ENCODE assay signal across 27 cellular contexts in the genomic region with DNA sequence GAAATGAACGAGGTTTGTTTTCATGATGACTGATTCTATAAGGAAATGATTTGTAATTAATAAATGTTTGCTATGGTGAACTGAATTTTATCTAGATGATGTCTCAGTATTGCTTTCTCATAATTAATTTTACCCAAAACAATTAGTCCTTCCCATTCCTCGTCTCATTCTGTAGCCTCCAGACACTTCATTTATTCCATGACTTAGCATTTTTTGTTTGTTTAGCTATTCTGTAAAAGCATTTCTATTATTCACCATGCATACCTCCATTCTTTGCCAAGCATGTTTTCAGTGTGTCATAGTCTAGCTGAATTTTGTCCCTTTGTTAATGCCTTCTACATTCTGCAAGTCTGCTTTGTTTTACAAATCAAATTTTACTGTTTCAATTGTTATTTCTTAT.
"Had no signal": no experiment of that assay in that cellular context is flagged by ENCODE, and none has a peak within 500 bp of the region (broad histone marks: within the 10 kb centered on the region; RNA-seq: fewer than 3 reads in every experiment).

No MANE protein-coding gene starts in this region.

- H3K9me3 ChIP-seq: adrenal gland had no signal

- H3K27me3 ChIP-seq: adrenal gland, breast epithelium, dorsolateral prefrontal cortex, heart left ventricle had no signal

- H3K36me3 ChIP-seq: adrenal gland, breast epithelium, heart left ventricle had no signal

- H3K4me3 ChIP-seq: adrenal gland, breast epithelium, coronary artery, dorsolateral prefrontal cortex, heart left ventricle had no signal

- DNase-seq: activated CD4-positive, alpha-beta memory T cell treated with anti-CD3 and anti-CD28 coated beads for 36 hours; activated CD4-positive, alpha-beta T cell treated with anti-CD3 and anti-CD28 coated beads for 36 hours; activated CD4-positive, alpha-beta T cell treated with anti-CD3 and anti-CD28 coated beads, Interleukin-2, amount 10 ng/mL, durations not matched to agents 24 days and 14 days; activated CD4-positive, CD25-positive, alpha-beta regulatory T cell; activated CD4-positive, CD25-positive, alpha-beta regulatory T cell treated with anti-CD3 and anti-CD28 coated beads, Interleukin-2, amount 50 U/mL, for 72 hours; activated CD8-positive, alpha-beta memory T cell treated with anti-CD3 and anti-CD28 coated beads, Interleukin-2, amount 10 ng/mL, durations not matched to agents 7 days and 5 days; activated CD8-positive, alpha-beta memory T cell treated with anti-CD3 and anti-CD28 coated beads, Interleukin-2, amount 50 U/mL, for 4 hours; activated CD8-positive, alpha-beta T cell treated with anti-CD3 and anti-CD28 coated beads, Interleukin-2, amount 10 ng/mL, durations not matched to agents 7 days and 5 days; activated effector memory CD4-positive, alpha-beta T cell treated with anti-CD3 and anti-CD28 coated beads, Interleukin-2, amount 50 U/mL, for 16 hours; activated naive CD4-positive, alpha-beta T cell treated with anti-CD3 and anti-CD28 coated beads for 36 hours; activated naive CD8-positive, alpha-beta T cell treated with anti-CD3 and anti-CD28 coated beads for 36 hours; activated naive CD8-positive, alpha-beta T cell treated with anti-CD3 and anti-CD28 coated beads, Interleukin-2, amount 50 U/mL, for 24 hours; activated T-cell treated with anti-CD3 and anti-CD28 coated beads, Interleukin-2, amount 50 U/mL, for 1 hour; activated T-cell treated with anti-CD3 and anti-CD28 coated beads, Interleukin-2, amount 50 U/mL, for 48 hours; adrenal gland; amygdala; aorta; dorsolateral prefrontal cortex; effector memory CD4-positive, alpha-beta T cell; endodermal cell; foreskin fibroblast; glutamatergic neuron; heart left ventricle; T-helper 2 cell had no signal

- ATAC-seq: activated CD4-positive, alpha-beta T cell treated with anti-CD3 and anti-CD28 coated beads for 36 hours; activated CD8-positive, alpha-beta memory T cell treated with anti-CD3 and anti-CD28 coated beads, Interleukin-2, amount 10 ng/mL, durations not matched to agents 7 days and 5 days; activated CD8-positive, alpha-beta T cell treated with anti-CD3 and anti-CD28 coated beads, Interleukin-2, amount 10 ng/mL, durations not matched to agents 7 days and 5 days; activated naive CD8-positive, alpha-beta T cell treated with anti-CD3 and anti-CD28 coated beads, Interleukin-2, amount 50 U/mL, for 24 hours; esophagus mucosa; heart left ventricle had no signal

- H3K27ac ChIP-seq: adrenal gland, breast epithelium, coronary artery, dorsolateral prefrontal cortex, heart left ventricle had no signal

- H3K4me1 ChIP-seq: adrenal gland, breast epithelium, heart left ventricle had no signal
